Comparison of ENCODE assay signal across 9 cellular contexts in the genomic region with DNA sequence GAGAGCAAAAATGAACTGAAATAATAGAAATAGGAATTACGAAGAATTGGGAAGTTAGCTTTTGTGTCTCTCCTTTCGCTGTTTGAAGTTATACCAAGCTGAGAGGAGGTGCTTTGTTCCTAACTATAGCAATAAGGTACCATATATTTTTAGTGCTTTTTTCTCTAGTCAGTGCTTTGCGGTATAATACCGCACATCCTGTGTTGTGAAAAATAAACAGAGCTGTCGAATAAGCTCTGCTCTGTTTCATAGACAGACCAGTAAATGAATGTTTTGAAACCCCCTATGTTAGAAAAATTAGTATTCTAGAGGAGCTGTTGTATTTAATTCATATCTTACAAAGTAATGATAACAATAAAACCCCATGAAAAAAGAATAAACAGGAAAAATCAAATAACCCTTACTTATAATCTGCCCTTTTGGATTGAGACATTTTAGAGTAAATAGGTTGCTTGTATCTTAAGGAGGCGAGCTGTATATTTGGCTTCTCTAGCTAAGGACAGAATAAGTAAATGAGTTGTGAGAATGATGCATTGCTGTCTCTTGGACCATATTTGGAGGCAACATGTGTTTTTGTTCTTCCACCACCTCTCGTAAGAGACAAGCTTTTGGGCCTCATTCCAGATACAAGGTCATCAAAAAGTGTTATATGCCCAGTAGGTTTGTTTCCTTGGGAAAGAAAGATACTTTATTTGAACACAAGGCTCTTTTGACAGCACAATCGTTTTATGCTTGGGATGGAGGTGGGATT.
A peak's percentile ranks its signal among the peaks of the same experiment; 100 is the strongest.
DNase-seq lines count a peak whose midpoint lies in the region; ATAC-seq and TF ChIP-seq lines count a peak whose summit lies in the region.
"Had no signal": no experiment of that assay in that cellular context is flagged by ENCODE, and none has a peak within 500 bp of the region (broad histone marks: within the 10 kb centered on the region; RNA-seq: fewer than 3 reads in every experiment).

No MANE protein-coding gene starts in this region.

- H3K4me3 ChIP-seq in fibroblast of the aortic adventitia (ENCODE audit: low read depth, low read length): no peak overlapping the region

- H3K4me3 Mint-ChIP-seq in activated T-cell treated with anti-CD3 and anti-CD28 coated beads, Interleukin-2, amount 50 U/mL, for 4 hours: no peak overlapping the region
- peak overlapping the region in 1 of 2 donors; percentile 68 for H3K4me3 Mint-ChIP-seq in stimulated activated naive CD8-positive, alpha-beta T cell treated with anti-CD3 and anti-CD28 coated beads, Interleukin-15, amount 100 ng/mL, for 72 hours

- peaks cover 23% of the 10 kb centered on the region for H3K36me3 Mint-ChIP-seq in activated T-cell treated with anti-CD3 and anti-CD28 coated beads, Interleukin-2, amount 50 U/mL, for 4 hours (ENCODE audit: insufficient read depth)

- peaks cover 63% of the 10 kb centered on the region for H3K4me1 Mint-ChIP-seq in activated T-cell treated with anti-CD3 and anti-CD28 coated beads, Interleukin-2, amount 50 U/mL, for 4 hours (ENCODE audit: low read depth)
- peaks cover 71% of the 10 kb centered on the region for H3K4me1 Mint-ChIP-seq in stimulated activated naive CD8-positive, alpha-beta T cell treated with anti-CD3 and anti-CD28 coated beads, Interleukin-15, amount 100 ng/mL, for 72 hours

- peak overlapping the region; percentile 78 for H3K27ac ChIP-seq in VCaP

- ATAC-seq in activated T-cell treated with anti-CD3 and anti-CD28 coated beads, Interleukin-2, amount 50 U/mL, for 4 hours: peak; percentile 47 to 53
- peak; percentile 72 for ATAC-seq in stimulated activated naive CD8-positive, alpha-beta T cell treated with anti-CD3 and anti-CD28 coated beads, Interleukin-15, amount 100 ng/mL, for 72 hours
- no peak for ATAC-seq in HG03139 (IDR thresholded peaks at IDR 0.05; ENCODE audit: unreplicated experiment)

- TF ChIP-seq CTCF in VCaP (conservative IDR thresholded peaks at IDR 0.05) (no peak), fibroblast of the aortic adventitia (IDR thresholded peaks at IDR 0.05; ENCODE audit: insufficient read depth, low read length) (no peak)

- no peaks in the 10 kb centered on the region for H3K27me3 Mint-ChIP-seq in activated T-cell treated with anti-CD3 and anti-CD28 coated beads, Interleukin-2, amount 50 U/mL, for 4 hours (ENCODE audit: low read depth)
- H3K27me3 Mint-ChIP-seq in stimulated activated naive CD8-positive, alpha-beta T cell treated with anti-CD3 and anti-CD28 coated beads, Interleukin-15, amount 100 ng/mL, for 72 hours: no peaks in the 10 kb centered on the region

- H3K9me3 Mint-ChIP-seq in activated T-cell treated with anti-CD3 and anti-CD28 coated beads, Interleukin-2, amount 50 U/mL, for 4 hours: no peaks in the 10 kb centered on the region
- H3K9me3 Mint-ChIP-seq in stimulated activated naive CD8-positive, alpha-beta T cell treated with anti-CD3 and anti-CD28 coated beads, Interleukin-15, amount 100 ng/mL, for 72 hours: no peaks in the 10 kb centered on the region

- no peak for DNase-seq in activated T-cell treated with anti-CD3 and anti-CD28 coated beads, Interleukin-2, amount 50 U/mL, for 4 hours
- DNase-seq in activated T-cell treated with anti-CD3 and anti-CD28 coated beads for 4 hours (no peak), fibroblast of the aortic adventitia (ENCODE audit: low read depth) (peak; percentile 60), anterior cingulate cortex (lab: John Stamatoyannopoulos, UW) (no peak), ureter (ENCODE audit: low spot score) (no peak)
- DNase-seq in stimulated activated naive CD8-positive, alpha-beta T cell treated with anti-CD3 and anti-CD28 coated beads, Interleukin-15, amount 100 ng/mL, for 72 hours: no peak
- DNase-seq: NCI-H524 had no signal

- H3K27ac Mint-ChIP-seq in stimulated activated naive CD8-positive, alpha-beta T cell treated with anti-CD3 and anti-CD28 coated beads, Interleukin-15, amount 100 ng/mL, for 72 hours: peak overlapping the region; percentile 27 to 69
